In the genomic region with DNA sequence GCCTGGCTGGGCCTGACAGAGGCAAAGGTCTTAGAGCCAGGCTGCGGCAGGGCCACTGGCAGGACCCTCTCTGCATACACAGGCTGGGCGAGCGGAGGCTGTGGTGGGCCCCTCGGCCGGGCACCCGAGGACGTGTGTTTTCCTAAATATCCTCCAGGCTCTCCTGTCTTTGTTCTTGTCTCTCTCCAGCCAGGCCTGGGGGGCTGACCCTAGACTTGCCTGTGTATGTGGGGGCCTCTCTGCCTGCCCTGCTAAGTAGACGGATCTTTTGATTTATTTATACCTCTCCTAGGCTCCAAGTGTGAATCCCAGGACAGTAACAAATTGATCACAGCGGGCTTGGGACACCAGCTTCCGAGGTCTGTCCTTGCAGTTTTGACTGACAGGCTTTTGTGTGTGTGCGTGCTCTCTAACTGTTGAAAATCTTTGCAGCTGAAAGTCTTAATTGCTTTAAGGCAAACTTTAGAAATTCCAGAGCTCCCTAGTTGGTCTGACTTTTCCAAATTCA, we compare ENCODE assay signal across 8 cellular contexts. TPM values are rescaled to one million over a fixed set of nuclear protein-coding genes. Genes with fewer than 3 reads are reported as not detected.
A peak's percentile ranks its signal among the peaks of the same experiment; 100 is the strongest.
DNase-seq lines count a peak whose midpoint lies in the region; TF ChIP-seq lines count a peak whose summit lies in the region.

No MANE protein-coding gene starts in this region.

- in situ Hi-C loops in G401 (cut with HindIII; ENCODE audit: low sequenced_read_pairs) = no loop called here

- H3K4me1 ChIP-seq in esophagus (ENCODE audit: control insufficient read depth in 2 of 2, insufficient read depth in 2 of 2, low read length in 1 of 2) = peaks cover 9 to 10% of the 10 kb centered on the region in 2 donors
- peaks cover 50 to 57% of the 10 kb centered on the region in 2 experiments for H3K4me1 ChIP-seq in neutrophil (ENCODE audit: control insufficient read depth in 1 of 2, insufficient read depth in 1 of 2, low read depth in 1 of 2, low read length in 1 of 2)

- H3K27me3 ChIP-seq in esophagus (ENCODE audit: control insufficient read depth in 1 of 2, insufficient read depth in 2 of 2, low read length in 2 of 2) (no peaks in the 10 kb centered on the region), neutrophil (no peaks in the 10 kb centered on the region)

- H3K4me3 ChIP-seq in esophagus (ENCODE audit: low read depth in 1 of 2, low read length in 2 of 2) (peak overlapping the region; percentile 75 to 81), neutrophil (ENCODE audit: low read depth in 1 of 2, low read length in 1 of 2) (peak overlapping the region; percentile 80 to 98)

- no peaks in the 10 kb centered on the region for H3K9me3 ChIP-seq in esophagus (ENCODE audit: control insufficient read depth in 2 of 2, insufficient read depth in 1 of 2, low read depth in 1 of 2, low read length in 1 of 2)
- H3K9me3 ChIP-seq in neutrophil = no peaks in the 10 kb centered on the region

- H3K27ac ChIP-seq in esophagus (ENCODE audit: low read depth in 2 of 2, low read length in 1 of 2) (peak overlapping the region; percentile 76), neutrophil (peak overlapping the region; percentile 88)

- 13 to 15% methylated on average over 11 of the region's 11 CpGs for WGBS in esophagus, 2 donors

- DNase-seq in ELR (ENCODE audit: low read depth) (peak; percentile 50), RPMI7951 (ENCODE audit: low read depth) (peak; percentile 25), putamen (ENCODE audit: low spot score) (no peak), NCI-H2227 treated with DMSO at 0.1 percent for 48 hours (lab: John Stamatoyannopoulos, UW) (no peak), NCI-H2029 (lab: John Stamatoyannopoulos, UW) (no peak), G401 (ENCODE audit: low spot score) (no peak)

- H3K36me3 ChIP-seq in esophagus (ENCODE audit: control insufficient read depth in 2 of 2, insufficient read depth in 2 of 2, low read length in 1 of 2) (no peaks in the 10 kb centered on the region), neutrophil (peaks cover 8% of the 10 kb centered on the region)

- TF ChIP-seq CTCF in neutrophil (IDR thresholded peaks at IDR 0.05) = no peak

RNA-seq across cellular contexts. Expression of a gene that starts 1.1 kb away (rescaled TPM):
- 23.9 and 27.5 TPM in 2 replicates for total RNA-seq in RPMI7951 (2014; rRNA removed; shearing (Covaris generic))
- 1 to 10 TPM; 1.7 to 2.3 TPM for polyA plus RNA-seq in esophagus
- total RNA-seq in G401 (2014; rRNA removed; shearing (Covaris generic)) = 26.6 and 41.2 TPM in 2 replicates

Comparison
In these comparisons a context has a peak if more than half of its experiments do, and no peak if none do; other contexts are left out.
1. DNase-seq: peak in ELR (single experiment) and RPMI7951 (single experiment); none in putamen (single experiment), NCI-H2227 treated with DMSO at 0.1 percent for 48 hours (single experiment), NCI-H2029 (single experiment) and G401 (single experiment).